In the genomic region with DNA sequence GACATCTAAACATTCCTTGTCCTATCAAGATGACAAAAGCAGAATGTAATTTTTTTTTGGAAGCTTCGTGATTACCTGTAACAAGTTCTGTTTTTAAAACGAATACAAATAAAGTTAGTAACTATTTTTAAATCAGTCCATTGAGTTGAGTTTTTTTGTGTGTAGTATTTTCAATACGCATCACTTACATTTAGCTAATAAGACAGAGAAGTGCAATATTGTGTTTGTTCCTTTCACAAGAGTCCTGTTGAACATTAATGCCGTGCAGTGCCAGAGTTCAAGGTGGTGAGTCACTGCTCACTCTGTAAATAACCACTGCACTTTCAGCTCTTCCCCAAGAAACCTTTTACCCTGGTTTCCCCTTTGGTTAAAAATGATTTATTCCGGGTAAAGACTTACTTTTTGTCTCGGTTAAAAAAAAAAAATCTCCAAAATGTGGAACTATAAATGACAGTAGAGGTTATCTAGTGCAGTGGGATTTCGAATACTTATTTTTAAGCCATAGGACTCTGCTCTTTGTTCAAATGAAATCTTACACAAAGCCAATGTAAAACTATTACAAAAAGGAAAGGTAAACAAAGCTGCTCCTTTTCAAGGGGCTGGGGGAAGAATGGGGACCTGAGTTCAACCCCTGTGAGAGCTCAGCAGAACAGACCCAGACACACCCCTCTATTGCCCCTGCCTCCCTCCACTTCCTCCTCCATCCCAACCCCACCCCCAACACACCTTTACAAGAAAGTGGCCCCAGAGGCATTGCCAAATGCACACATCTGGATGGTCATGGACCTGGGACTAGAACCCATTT, we compare ENCODE assay signal across 1 cellular context.
TF ChIP-seq lines count a peak whose summit lies in the region.

No MANE protein-coding gene starts in this region.

TF ChIP-seq in HepG2, 621 proteins besides CTCF, POLR2A, EP300 and RAD21 (continued from another document and continues in another):
- TF ChIP-seq TFDP2 (CRISPR knock-in tag; IDR thresholded peaks at IDR 0.05) (no peak), CAMTA2 (CRISPR knock-in tag; IDR thresholded peaks at IDR 0.05; ENCODE audit: borderline replicate concordance) (no peak), BHLHE40 (IDR thresholded peaks at IDR 0.05; ENCODE audit: low read length) (no peak), ZNF281 (CRISPR knock-in tag; IDR thresholded peaks at IDR 0.05; ENCODE audit: borderline replicate concordance) (peak; percentile 68), KDM2A (CRISPR knock-in tag; IDR thresholded peaks at IDR 0.05; ENCODE audit: borderline replicate concordance, low read depth) (no peak), ZBTB3 (CRISPR knock-in tag; IDR thresholded peaks at IDR 0.05; ENCODE audit: borderline replicate concordance, low read depth) (peak; percentile 97), FOXM1 (CRISPR knock-in tag; IDR thresholded peaks at IDR 0.05) (no peak), ZNF253 (CRISPR knock-in tag; IDR thresholded peaks at IDR 0.05; ENCODE audit: borderline replicate concordance) (no peak), ZNF260 (CRISPR knock-in tag; IDR thresholded peaks at IDR 0.05; ENCODE audit: borderline replicate concordance, low read depth) (no peak), ZNF337 (CRISPR knock-in tag; IDR thresholded peaks at IDR 0.05; ENCODE audit: borderline replicate concordance, low read depth) (no peak), FOSL2 (CRISPR knock-in tag; IDR thresholded peaks at IDR 0.05) (peak; percentile 99), MIXL1 (CRISPR knock-in tag; IDR thresholded peaks at IDR 0.05) (peak; percentile 66; the same call in 1 of the 2 replicates), AKAP8 (CRISPR knock-in tag; IDR thresholded peaks at IDR 0.05) (no peak), PAX8 (CRISPR knock-in tag; IDR thresholded peaks at IDR 0.05; ENCODE audit: borderline replicate concordance) (0 out of 2 replicates have a peak, but pooled peaks have one; percentile 36), JARID2 (CRISPR knock-in tag; IDR thresholded peaks at IDR 0.05; ENCODE audit: insufficient replicate concordance) (no peak), MEIS2 (CRISPR knock-in tag; IDR thresholded peaks at IDR 0.05) (no peak), DMAP1 (CRISPR knock-in tag; IDR thresholded peaks at IDR 0.05) (no peak), ZNF282 (IDR thresholded peaks at IDR 0.05; ENCODE audit: partially characterized antibody) (no peak), ZMYM2 (CRISPR knock-in tag; IDR thresholded peaks at IDR 0.05) (no peak), FOXO1 (CRISPR knock-in tag; IDR thresholded peaks at IDR 0.05) (peak; percentile 86), ZNF431 (CRISPR knock-in tag; IDR thresholded peaks at IDR 0.05; ENCODE audit: borderline replicate concordance, low read depth) (no peak), BRF2 (CRISPR knock-in tag; IDR thresholded peaks at IDR 0.05) (0 out of 2 replicates have a peak, but pooled peaks have one; percentile 24), ZNF687 (CRISPR knock-in tag; IDR thresholded peaks at IDR 0.05) (no peak; the same call in 1 of the 2 replicates), ZBTB33 (CRISPR knock-in tag; IDR thresholded peaks at IDR 0.05) (no peak), ARHGAP35 (CRISPR knock-in tag; IDR thresholded peaks at IDR 0.05; ENCODE audit: borderline replicate concordance) (no peak), SOX13 (IDR thresholded peaks at IDR 0.05) (peak; percentile 44; the same call in 1 of the 2 replicates), SOX13 (CRISPR knock-in tag; conservative IDR thresholded peaks at IDR 0.05 in 1 of 2, IDR thresholded peaks at IDR 0.05 in 1 of 2) (peak in 1 of 2 experiments; percentile 80; a peak in 2 of 4 replicates), SP5 (CRISPR knock-in tag; IDR thresholded peaks at IDR 0.05; ENCODE audit: borderline replicate concordance, low read depth) (0 out of 2 replicates have a peak, but pooled peaks have one; percentile 11), KLF11 (CRISPR knock-in tag; IDR thresholded peaks at IDR 0.05) (no peak), NCOA2 (CRISPR knock-in tag; IDR thresholded peaks at IDR 0.05) (peak; percentile 91), NR2F2 (IDR thresholded peaks at IDR 0.05; ENCODE audit: borderline replicate concordance, low read depth) (peak; percentile 72), NCOR1 (IDR thresholded peaks at IDR 0.05; ENCODE audit: borderline replicate concordance, low read length) (peak; percentile 89), MTA1 (CRISPR knock-in tag; IDR thresholded peaks at IDR 0.05; ENCODE audit: borderline replicate concordance) (peak; percentile 65; the same call in 1 of the 2 replicates)
- TF ChIP-seq, protein P1, sequence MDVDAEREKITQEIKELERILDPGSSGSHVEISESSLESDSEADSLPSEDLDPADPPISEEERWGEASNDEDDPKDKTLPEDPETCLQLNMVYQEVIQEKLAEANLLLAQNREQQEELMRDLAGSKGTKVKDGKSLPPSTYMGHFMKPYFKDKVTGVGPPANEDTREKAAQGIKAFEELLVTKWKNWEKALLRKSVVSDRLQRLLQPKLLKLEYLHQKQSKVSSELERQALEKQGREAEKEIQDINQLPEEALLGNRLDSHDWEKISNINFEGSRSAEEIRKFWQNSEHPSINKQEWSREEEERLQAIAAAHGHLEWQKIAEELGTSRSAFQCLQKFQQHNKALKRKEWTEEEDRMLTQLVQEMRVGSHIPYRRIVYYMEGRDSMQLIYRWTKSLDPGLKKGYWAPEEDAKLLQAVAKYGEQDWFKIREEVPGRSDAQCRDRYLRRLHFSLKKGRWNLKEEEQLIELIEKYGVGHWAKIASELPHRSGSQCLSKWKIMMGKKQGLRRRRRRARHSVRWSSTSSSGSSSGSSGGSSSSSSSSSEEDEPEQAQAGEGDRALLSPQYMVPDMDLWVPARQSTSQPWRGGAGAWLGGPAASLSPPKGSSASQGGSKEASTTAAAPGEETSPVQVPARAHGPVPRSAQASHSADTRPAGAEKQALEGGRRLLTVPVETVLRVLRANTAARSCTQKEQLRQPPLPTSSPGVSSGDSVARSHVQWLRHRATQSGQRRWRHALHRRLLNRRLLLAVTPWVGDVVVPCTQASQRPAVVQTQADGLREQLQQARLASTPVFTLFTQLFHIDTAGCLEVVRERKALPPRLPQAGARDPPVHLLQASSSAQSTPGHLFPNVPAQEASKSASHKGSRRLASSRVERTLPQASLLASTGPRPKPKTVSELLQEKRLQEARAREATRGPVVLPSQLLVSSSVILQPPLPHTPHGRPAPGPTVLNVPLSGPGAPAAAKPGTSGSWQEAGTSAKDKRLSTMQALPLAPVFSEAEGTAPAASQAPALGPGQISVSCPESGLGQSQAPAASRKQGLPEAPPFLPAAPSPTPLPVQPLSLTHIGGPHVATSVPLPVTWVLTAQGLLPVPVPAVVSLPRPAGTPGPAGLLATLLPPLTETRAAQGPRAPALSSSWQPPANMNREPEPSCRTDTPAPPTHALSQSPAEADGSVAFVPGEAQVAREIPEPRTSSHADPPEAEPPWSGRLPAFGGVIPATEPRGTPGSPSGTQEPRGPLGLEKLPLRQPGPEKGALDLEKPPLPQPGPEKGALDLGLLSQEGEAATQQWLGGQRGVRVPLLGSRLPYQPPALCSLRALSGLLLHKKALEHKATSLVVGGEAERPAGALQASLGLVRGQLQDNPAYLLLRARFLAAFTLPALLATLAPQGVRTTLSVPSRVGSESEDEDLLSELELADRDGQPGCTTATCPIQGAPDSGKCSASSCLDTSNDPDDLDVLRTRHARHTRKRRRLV (CRISPR knock-in tag; IDR thresholded peaks at IDR 0.05), result no peak
- TF ChIP-seq, protein P2, sequence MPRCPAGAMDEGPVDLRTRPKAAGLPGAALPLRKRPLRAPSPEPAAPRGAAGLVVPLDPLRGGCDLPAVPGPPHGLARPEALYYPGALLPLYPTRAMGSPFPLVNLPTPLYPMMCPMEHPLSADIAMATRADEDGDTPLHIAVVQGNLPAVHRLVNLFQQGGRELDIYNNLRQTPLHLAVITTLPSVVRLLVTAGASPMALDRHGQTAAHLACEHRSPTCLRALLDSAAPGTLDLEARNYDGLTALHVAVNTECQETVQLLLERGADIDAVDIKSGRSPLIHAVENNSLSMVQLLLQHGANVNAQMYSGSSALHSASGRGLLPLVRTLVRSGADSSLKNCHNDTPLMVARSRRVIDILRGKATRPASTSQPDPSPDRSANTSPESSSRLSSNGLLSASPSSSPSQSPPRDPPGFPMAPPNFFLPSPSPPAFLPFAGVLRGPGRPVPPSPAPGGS (CRISPR knock-in tag; IDR thresholded peaks at IDR 0.05), result no peak
- TF ChIP-seq, protein P3, sequence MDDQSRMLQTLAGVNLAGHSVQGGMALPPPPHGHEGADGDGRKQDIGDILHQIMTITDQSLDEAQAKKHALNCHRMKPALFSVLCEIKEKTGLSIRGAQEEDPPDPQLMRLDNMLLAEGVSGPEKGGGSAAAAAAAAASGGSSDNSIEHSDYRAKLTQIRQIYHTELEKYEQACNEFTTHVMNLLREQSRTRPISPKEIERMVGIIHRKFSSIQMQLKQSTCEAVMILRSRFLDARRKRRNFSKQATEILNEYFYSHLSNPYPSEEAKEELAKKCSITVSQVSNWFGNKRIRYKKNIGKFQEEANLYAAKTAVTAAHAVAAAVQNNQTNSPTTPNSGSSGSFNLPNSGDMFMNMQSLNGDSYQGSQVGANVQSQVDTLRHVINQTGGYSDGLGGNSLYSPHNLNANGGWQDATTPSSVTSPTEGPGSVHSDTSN (CRISPR knock-in tag; IDR thresholded peaks at IDR 0.05; ENCODE audit: borderline replicate concordance), result no peak
